ENCODE assay signal across 1 cellular context in the genomic region with DNA sequence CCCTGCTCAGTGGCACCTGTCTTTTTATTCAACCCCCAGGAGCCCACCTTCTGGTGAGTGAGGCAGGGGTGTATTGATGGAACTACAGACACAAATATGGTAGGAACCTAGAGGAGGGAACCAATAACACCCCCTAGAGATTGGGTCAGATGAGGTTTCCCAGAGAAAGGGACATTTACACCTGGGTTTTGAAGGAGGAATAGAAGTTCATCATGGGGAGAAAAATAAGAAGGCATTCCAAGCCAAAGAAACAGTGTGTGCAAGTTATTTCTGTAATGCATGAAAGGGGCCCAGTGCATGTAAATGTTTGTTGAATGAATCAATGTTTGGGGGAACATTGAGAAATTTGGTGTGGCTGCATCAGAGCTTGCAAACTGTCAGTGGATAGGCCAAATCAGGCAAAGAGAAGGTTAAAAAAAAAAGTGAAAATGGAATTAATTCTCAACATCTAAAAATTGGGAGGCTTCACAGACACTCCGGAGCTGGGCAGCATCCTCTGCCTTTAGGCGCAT.
TF ChIP-seq lines count a peak whose summit lies in the region.

No MANE protein-coding gene starts in this region.

TF ChIP-seq in endothelial cell of umbilical vein, 7 proteins besides CTCF, POLR2A, EP300 and RAD21:
- TF ChIP-seq, protein P1, sequence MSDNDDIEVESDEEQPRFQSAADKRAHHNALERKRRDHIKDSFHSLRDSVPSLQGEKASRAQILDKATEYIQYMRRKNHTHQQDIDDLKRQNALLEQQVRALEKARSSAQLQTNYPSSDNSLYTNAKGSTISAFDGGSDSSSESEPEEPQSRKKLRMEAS (IDR thresholded peaks at IDR 0.05; ENCODE audit: insufficient read depth, insufficient read length), result no peak
